19 cellular contexts compared by ENCODE assay signal in genomic region chrX:34521563-34521962, GRCh38.
DNase-seq lines count a peak whose midpoint lies in the region; ATAC-seq and TF ChIP-seq lines count a peak whose summit lies in the region.
"Had no signal": no experiment of that assay in that cellular context is flagged by ENCODE, and none has a peak within 500 bp of the region (broad histone marks: within the 10 kb centered on the region; RNA-seq: fewer than 3 reads in every experiment).

No MANE protein-coding gene starts in this region.

- no peaks in the 10 kb centered on the region for H3K9me3 ChIP-seq in neural progenitor cell (ENCODE audit: low read depth)
- H3K9me3 ChIP-seq: tibial artery had no signal

- H3K79me2 ChIP-seq in neural progenitor cell (ENCODE audit: low read depth): no peaks in the 10 kb centered on the region

- H3K27me3 ChIP-seq in neural progenitor cell: no peaks in the 10 kb centered on the region
- H3K27me3 ChIP-seq: brain microvascular endothelial cell, tibial artery had no signal

- TF ChIP-seq CTCF in neural progenitor cell (IDR thresholded peaks at IDR 0.05): peak; percentile 56

- no peaks in the 10 kb centered on the region for H3K4me1 Mint-ChIP-seq in neural progenitor cell

- no peak for ATAC-seq in SK-N-SH treated with all-trans-retinoic acid at 6 μM for 48 hours
- no peak for ATAC-seq in HG03175 (IDR thresholded peaks at IDR 0.05; ENCODE audit: unreplicated experiment)
- ATAC-seq: Panc1 had no signal

- DNase-seq in ELF-1 (ENCODE audit: low read depth, low spot score): peak; percentile 33
- peak; percentile 23 for DNase-seq in M059J (ENCODE audit: low read depth)
- DNase-seq in dermis blood vessel endothelial cell: peak; percentile 68
- peak; percentile 55 for DNase-seq in neural progenitor cell (ENCODE audit: low spot score)
- DNase-seq in activated CD8-positive, alpha-beta memory T cell treated with anti-CD3 and anti-CD28 coated beads, Interleukin-2, amount 50 U/mL, for 4 hours: no peak
- no peak for DNase-seq in G401 (ENCODE audit: low spot score)
- DNase-seq: activated CD4-positive, alpha-beta memory T cell treated with anti-CD3 and anti-CD28 coated beads for 36 hours; activated gamma-delta T cell; brain microvascular endothelial cell; mesenchymal stem cell; MV-4-11; NCI-H2227 treated with DMSO at 0.1 percent for 48 hours; occipital lobe; tibial artery had no signal

- no peaks in the 10 kb centered on the region for H4K20me1 ChIP-seq in neural progenitor cell (ENCODE audit: low read depth)

- no peak overlapping the region for H3K9ac ChIP-seq in neural progenitor cell

- no peaks in the 10 kb centered on the region for H3K4me1 ChIP-seq in neural progenitor cell
- H3K4me1 ChIP-seq: tibial artery had no signal

- H3F3A ChIP-seq in neural progenitor cell (ENCODE audit: low read depth): no peaks in the 10 kb centered on the region

- H3K27ac Mint-ChIP-seq in neural progenitor cell: no peak overlapping the region
- H3K27ac Mint-ChIP-seq: activated CD4-positive, alpha-beta memory T cell treated with anti-CD3 and anti-CD28 coated beads for 36 hours; T-helper 2 cell treated with Interferon-gamma antibody and Interleukin-4, amounts not matched to agents 5 μg/mL and 100 μg/mL, for 36 hours had no signal

- in situ Hi-C loops in G401 (cut with HindIII; ENCODE audit: low sequenced_read_pairs): no loop called here

- H3K4me2 ChIP-seq in neural progenitor cell: no peak overlapping the region

- H3K9me3 Mint-ChIP-seq in neural progenitor cell: no peaks in the 10 kb centered on the region
- H3K9me3 Mint-ChIP-seq: activated CD4-positive, alpha-beta memory T cell treated with anti-CD3 and anti-CD28 coated beads for 36 hours; T-helper 2 cell treated with Interferon-gamma antibody and Interleukin-4, amounts not matched to agents 5 μg/mL and 100 μg/mL, for 36 hours had no signal

- no peaks in the 10 kb centered on the region for H3K36me3 Mint-ChIP-seq in neural progenitor cell
- H3K36me3 Mint-ChIP-seq: activated CD4-positive, alpha-beta memory T cell treated with anti-CD3 and anti-CD28 coated beads for 36 hours had no signal

- H3K4me3 ChIP-seq in neural progenitor cell: no peak overlapping the region
- H3K4me3 ChIP-seq: tibial artery had no signal

- H3K27me3 Mint-ChIP-seq in neural progenitor cell (ENCODE audit: insufficient read depth, low read depth): peaks cover 2% of the 10 kb centered on the region
- H3K27me3 Mint-ChIP-seq: activated CD4-positive, alpha-beta memory T cell treated with anti-CD3 and anti-CD28 coated beads for 36 hours had no signal

- H3K36me3 ChIP-seq in neural progenitor cell: no peaks in the 10 kb centered on the region
- H3K36me3 ChIP-seq: brain microvascular endothelial cell, tibial artery had no signal

- H3K4me3 Mint-ChIP-seq in neural progenitor cell: no peak overlapping the region
- H3K4me3 Mint-ChIP-seq: activated CD4-positive, alpha-beta memory T cell treated with anti-CD3 and anti-CD28 coated beads for 36 hours; T-helper 2 cell treated with Interferon-gamma antibody and Interleukin-4, amounts not matched to agents 5 μg/mL and 100 μg/mL, for 36 hours had no signal

- H2AFZ ChIP-seq in neural progenitor cell (replicated peaks): no peak overlapping the region

- no peak overlapping the region for H3K27ac ChIP-seq in neural progenitor cell
- H3K27ac ChIP-seq: brain microvascular endothelial cell, HL-60, tibial artery had no signal

TF ChIP-seq in SK-N-SH treated with all-trans-retinoic acid at 6 μM for 48 hours, 23 proteins besides CTCF, POLR2A, EP300 and RAD21:
- TF ChIP-seq PPARA (CRISPR knock-in tag; IDR thresholded peaks at IDR 0.05; ENCODE audit: borderline replicate concordance) (no peak), SNAI2 (CRISPR knock-in tag; IDR thresholded peaks at IDR 0.05) (no peak)

Comparison
In these comparisons a context has a peak if more than half of its experiments do, and no peak if none do; other contexts are left out.
1. DNase-seq: peak in ELF-1 (single experiment), M059J (single experiment), dermis blood vessel endothelial cell (single experiment) and neural progenitor cell (single experiment); none in activated CD8-positive, alpha-beta memory T cell treated with anti-CD3 and anti-CD28 coated beads, Interleukin-2, amount 50 U/mL, for 4 hours (single experiment) and G401 (single experiment).